Comparison of ENCODE assay signal across 21 cellular contexts in genomic region chr9:120299785-120300184, GRCh38.
A peak's percentile ranks its signal among the peaks of the same experiment; 100 is the strongest.
DNase-seq lines count a peak whose midpoint lies in the region; ATAC-seq and TF ChIP-seq lines count a peak whose summit lies in the region.
"Had no signal": no experiment of that assay in that cellular context is flagged by ENCODE, and none has a peak within 500 bp of the region (broad histone marks: within the 10 kb centered on the region; RNA-seq: fewer than 3 reads in every experiment).

No MANE protein-coding gene starts in this region.

- no peaks in the 10 kb centered on the region for H3K9me2 ChIP-seq in Loucy (replicated peaks; ENCODE audit: low read depth, low read length)

- H3K36me3 ChIP-seq in Loucy (ENCODE audit: insufficient read depth, low read length) (no peaks in the 10 kb centered on the region), WERI-Rb-1 (no peaks in the 10 kb centered on the region), lung (ENCODE audit: control insufficient read depth in 2 of 2, insufficient read depth in 2 of 2, low read length in 2 of 2) (no peaks in the 10 kb centered on the region)
- H3K36me3 ChIP-seq: cardiac muscle cell, upper lobe of right lung had no signal

- H3K27me3 ChIP-seq in Loucy (ENCODE audit: insufficient read depth, low read length, poor library complexity, severe bottlenecking): no peaks in the 10 kb centered on the region
- no peaks in the 10 kb centered on the region for H3K27me3 ChIP-seq in WERI-Rb-1 (ENCODE audit: insufficient read depth, low read depth, severe bottlenecking)
- no peaks in the 10 kb centered on the region for H3K27me3 ChIP-seq in lung (ENCODE audit: control insufficient read depth, insufficient read depth)
- H3K27me3 ChIP-seq: cardiac muscle cell, upper lobe of right lung had no signal

- no peak overlapping the region for H3K4me2 ChIP-seq in Loucy (ENCODE audit: low read depth, low read length, poor library complexity, severe bottlenecking)

- WGBS in lung, 2 donors: 75 to 78% methylated on average over 6 of the region's 6 CpGs

- H3K4me3 ChIP-seq in Loucy (ENCODE audit: low read length, poor library complexity, severe bottlenecking): no peak overlapping the region
- H3K4me3 ChIP-seq in WERI-Rb-1 (ENCODE audit: low read depth, low read length): no peak overlapping the region
- H3K4me3 ChIP-seq in lung: no peak overlapping the region
- H3K4me3 ChIP-seq: cardiac muscle cell, SK-N-MC, upper lobe of right lung had no signal

- no peaks in the 10 kb centered on the region for H3F3A ChIP-seq in Loucy (ENCODE audit: low read depth)

- H3K4me1 ChIP-seq in Loucy (ENCODE audit: insufficient read depth, low read length, poor library complexity, severe bottlenecking): no peaks in the 10 kb centered on the region
- H3K4me1 ChIP-seq in lung (ENCODE audit: control insufficient read depth in 2 of 2, insufficient read depth in 2 of 2, low read length in 2 of 2): no peaks in the 10 kb centered on the region
- H3K4me1 ChIP-seq: upper lobe of right lung had no signal

- no peak overlapping the region for H2AFZ ChIP-seq in Loucy (ENCODE audit: low read length)

- no peaks in the 10 kb centered on the region for H3K79me2 ChIP-seq in Loucy (ENCODE audit: insufficient read depth, low read length)

- TF ChIP-seq CTCF in GM12874 (IDR thresholded peaks at IDR 0.05; ENCODE audit: insufficient read depth, low read depth, low read length) (0 out of 2 replicates have a peak, but pooled peaks have one; percentile 10), Loucy (conservative IDR thresholded peaks at IDR 0.05; ENCODE audit: low read length) (0 out of 2 replicates have a peak, but pooled peaks have one; percentile 17), WERI-Rb-1 (IDR thresholded peaks at IDR 0.05; ENCODE audit: low read depth, low read length) (peak; percentile 69), lung (IDR thresholded peaks at IDR 0.05; ENCODE audit: control extremely low read depth, extremely low read depth) (no peak)

- H3K9ac ChIP-seq in Loucy (ENCODE audit: low read depth, low read length, poor library complexity, severe bottlenecking): no peak overlapping the region

- no peaks in the 10 kb centered on the region for H4K20me1 ChIP-seq in Loucy (ENCODE audit: insufficient read depth, low read length, poor library complexity, severe bottlenecking)

- no peaks in the 10 kb centered on the region for H3K9me3 ChIP-seq in Loucy (ENCODE audit: insufficient read depth, low read depth, low read length)
- no peaks in the 10 kb centered on the region for H3K9me3 ChIP-seq in WERI-Rb-1 (ENCODE audit: severe bottlenecking)
- peaks cover 0 to 2% of the 10 kb centered on the region in 2 donors for H3K9me3 ChIP-seq in lung (ENCODE audit: control insufficient read depth in 2 of 2, insufficient read depth in 1 of 2, low read length in 1 of 2)
- H3K9me3 ChIP-seq: upper lobe of right lung had no signal

- peak; percentile 29 for DNase-seq in WERI-Rb-1
- peak; percentile 13 for DNase-seq in lung (ENCODE audit: low spot score)
- no peak for DNase-seq in DMS114 treated with DMSO at 0.1 percent for 48 hours (lab: John Stamatoyannopoulos, UW; ENCODE audit: unreplicated experiment)
- DNase-seq: activated B cell treated with CpG ODN at 0.5 μM for 24 hours; activated CD8-positive, alpha-beta T cell treated with anti-CD3 and anti-CD28 coated beads for 36 hours; activated naive CD4-positive, alpha-beta T cell treated with Interleukin-2 at 50 U/mL for 16 hours; activated T-cell treated with anti-CD3 and anti-CD28 coated beads, Interleukin-2, amount 50 U/mL, for 24 hours; amygdala; foreskin melanocyte; hypothalamus; NCI-H1436 treated with DMSO at 0.1 percent for 48 hours; NCI-H2171 treated with DMSO at 0.1 percent for 48 hours; T-helper 2 cell; upper lobe of right lung had no signal

- H3K27ac ChIP-seq in WERI-Rb-1 (no peak overlapping the region), lung (ENCODE audit: low read depth in 1 of 2, low read length in 1 of 2) (no peak overlapping the region)
- H3K27ac ChIP-seq: cardiac muscle cell, SK-N-MC, upper lobe of right lung had no signal

- ATAC-seq in lung (ENCODE audit: insufficient read depth, low FRiP score): no peak
- no peak for ATAC-seq in HG02938 (IDR thresholded peaks at IDR 0.05; ENCODE audit: unreplicated experiment)
- ATAC-seq in GM18909 (IDR thresholded peaks at IDR 0.05; ENCODE audit: poor library complexity, unreplicated experiment): no peak
- ATAC-seq: activated CD8-positive, alpha-beta T cell treated with anti-CD3 and anti-CD28 coated beads for 36 hours; Panc1; upper lobe of right lung had no signal
